ENCODE assay signal across 16 cellular contexts in the genomic region with DNA sequence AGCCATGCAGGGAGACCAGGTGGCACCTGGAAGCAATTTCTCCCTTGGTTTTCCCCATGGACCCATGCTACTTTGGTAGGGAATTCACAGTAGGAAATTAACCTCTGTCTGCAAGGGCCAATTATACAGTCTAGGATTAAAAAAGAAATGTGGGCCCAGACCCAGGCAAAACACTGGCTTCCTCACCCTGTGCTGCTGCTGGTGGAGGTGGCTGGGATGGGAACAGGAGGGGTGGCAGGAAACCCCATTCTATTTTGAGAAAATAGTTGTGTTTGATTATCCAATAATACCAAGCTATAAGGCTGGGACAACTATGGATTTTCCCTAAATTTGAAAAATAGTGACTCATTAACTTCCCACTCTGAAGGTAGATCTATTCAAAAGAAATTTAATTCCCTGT.
"Had no signal": no experiment of that assay in that cellular context is flagged by ENCODE, and none has a peak within 500 bp of the region (broad histone marks: within the 10 kb centered on the region; RNA-seq: fewer than 3 reads in every experiment).

No MANE protein-coding gene starts in this region.

- DNase-seq: effector CD8-positive, alpha-beta T cell; heart right ventricle; hypothalamus; kidney glomerular epithelial cell; mesendoderm; naive thymus-derived CD4-positive, alpha-beta T cell; nephron progenitor cell; retina; sigmoid colon; stimulated activated CD4-positive, alpha-beta T cell treated with anti-CD3 and anti-CD28 coated beads, Interleukin-2, amount 100 ng/mL, for 24 hours; stimulated activated CD4-positive, alpha-beta T cell treated with anti-CD3 and anti-CD28 coated beads, Interleukin-4, amount 100 ng/mL, for 4 hours; stimulated activated naive CD4-positive, alpha-beta T cell; stomach; substantia nigra; transverse colon had no signal

- H3K4me1 Mint-ChIP-seq: naive thymus-derived CD4-positive, alpha-beta T cell had no signal

- H3K27ac Mint-ChIP-seq: naive thymus-derived CD4-positive, alpha-beta T cell; nephron progenitor cell had no signal

- H3K36me3 Mint-ChIP-seq: naive thymus-derived CD4-positive, alpha-beta T cell had no signal

- ATAC-seq: esophagus mucosa; heart right ventricle; naive thymus-derived CD4-positive, alpha-beta T cell had no signal

- H3K4me3 Mint-ChIP-seq: naive thymus-derived CD4-positive, alpha-beta T cell; nephron progenitor cell had no signal
